Comparison of ENCODE assay signal across 33 cellular contexts in the genomic region with DNA sequence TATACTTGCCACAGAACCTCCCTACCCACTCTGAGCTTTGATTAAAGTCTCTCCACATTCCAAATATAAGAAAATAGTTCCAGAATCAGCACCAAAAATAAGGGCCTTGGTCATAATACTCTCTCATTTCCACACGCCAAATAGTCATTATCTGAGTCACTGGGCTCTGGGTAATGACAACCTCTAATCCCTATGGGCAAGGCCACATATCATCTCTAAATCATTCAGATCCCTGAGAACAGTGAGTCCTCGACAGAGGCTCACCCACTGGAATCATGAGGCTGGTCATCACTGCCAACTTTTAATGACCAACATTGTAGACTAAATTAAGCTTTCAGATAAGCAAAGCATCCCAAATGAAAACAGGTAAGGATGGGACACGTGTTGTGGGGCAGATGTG. TPM values are rescaled to one million over a fixed set of nuclear protein-coding genes. Genes with fewer than 3 reads are reported as not detected.
DNase-seq lines count a peak whose midpoint lies in the region; ATAC-seq and TF ChIP-seq lines count a peak whose summit lies in the region.
"Had no signal": no experiment of that assay in that cellular context is flagged by ENCODE, and none has a peak within 500 bp of the region (broad histone marks: within the 10 kb centered on the region; RNA-seq: fewer than 3 reads in every experiment).

No MANE protein-coding gene starts in this region.

- peaks cover 37 to 65% of the 10 kb centered on the region in 2 donors for H3K36me3 Mint-ChIP-seq in stimulated activated naive B cell treated with anti-CD40 and anti-IgM and Interleukin-4, amounts not matched to agents 10 μg/mL and 1 μg/mL and 100 μg/mL, for 72 hours

- ATAC-seq in Right ventricle myocardium superior (ENCODE audit: poor library complexity), result peak; percentile 31
- ATAC-seq in stimulated activated naive B cell treated with anti-CD40 and anti-IgM and Interleukin-4, amounts not matched to agents 10 μg/mL and 1 μg/mL and 100 μg/mL, for 72 hours (replicated peaks), result no peak
- no peak for ATAC-seq in body of pancreas
- ATAC-seq: stimulated activated naive CD8-positive, alpha-beta T cell treated with anti-CD3 and anti-CD28 coated beads, Interleukin-15, Interleukin-2, amounts not matched to agents 100 U/mL and 50 U/mL, for 24 hours; upper lobe of right lung had no signal

- H3K9me3 ChIP-seq in right atrium auricular region (no peaks in the 10 kb centered on the region), body of pancreas (peaks cover 0 to 9% (median 0%) of the 10 kb centered on the region in 3 donors)
- H3K9me3 ChIP-seq: ascending aorta, heart left ventricle, Peyer's patch, SJSA1, upper lobe of right lung had no signal

- no peaks in the 10 kb centered on the region for H3K9me3 Mint-ChIP-seq in stimulated activated naive B cell treated with anti-CD40 and anti-IgM and Interleukin-4, amounts not matched to agents 10 μg/mL and 1 μg/mL and 100 μg/mL, for 72 hours
- H3K9me3 Mint-ChIP-seq: activated T-cell treated with anti-CD3 and anti-CD28 coated beads, Interleukin-2, amount 50 U/mL, for 24 hours had no signal

- no peak for TF ChIP-seq CTCF in right atrium auricular region (IDR thresholded peaks at IDR 0.05)
- TF ChIP-seq CTCF in fibroblast of mammary gland (conservative IDR thresholded peaks at IDR 0.05; ENCODE audit: control insufficient read depth, insufficient read depth, low read depth, low read length), result no peak
- TF ChIP-seq CTCF in body of pancreas (IDR thresholded peaks at IDR 0.05), result no peak

- DNase-seq in Right ventricle myocardium superior (no peak), right atrium auricular region (ENCODE audit: low spot score) (no peak), LHCN-M2 (ENCODE audit: low read depth) (peak; percentile 59), fibroblast of mammary gland (ENCODE audit: low read depth) (peak; percentile 49), body of pancreas (no peak)
- DNase-seq in activated CD8-positive, alpha-beta memory T cell treated with anti-CD3 and anti-CD28 coated beads, Interleukin-2, amount 50 U/mL, for 48 hours, result no peak
- DNase-seq in stimulated activated naive B cell treated with anti-CD40 and anti-IgM and Interleukin-4, amounts not matched to agents 10 μg/mL and 1 μg/mL and 100 μg/mL, for 72 hours, result no peak
- no peak for DNase-seq in activated CD4-positive, alpha-beta T cell treated with anti-CD3 and anti-CD28 coated beads, Interleukin-2, amount 50 U/mL, for 1 hour
- DNase-seq: activated CD4-positive, alpha-beta T cell treated with anti-CD3 and anti-CD28 coated beads for 48 hours; activated effector memory CD4-positive, alpha-beta T cell treated with anti-CD3 and anti-CD28 coated beads, Interleukin-2, amount 50 U/mL, for 16 hours; activated T-cell treated with anti-CD3 and anti-CD28 coated beads, Interleukin-2, amount 50 U/mL, for 24 hours; caudate nucleus; cortex of kidney; DMS153; effector memory CD4-positive, alpha-beta T cell; erythroblast; foreskin melanocyte; heart left ventricle; IMR-90; NCI-H1092; NCI-H1694; NCI-H446; NCI-H774; nephron progenitor cell; Peyer's patch; stimulated activated naive CD8-positive, alpha-beta T cell treated with anti-CD3 and anti-CD28 coated beads, Interleukin-15, Interleukin-2, amounts not matched to agents 100 U/mL and 50 U/mL, for 24 hours; T-helper 9 cell; upper lobe of right lung; WERI-Rb-1 had no signal

- WGBS in body of pancreas, 2 donors, result 69 to 71% methylated on average over 3 of the region's 3 CpGs

- H3K27me3 Mint-ChIP-seq in stimulated activated naive B cell treated with anti-CD40 and anti-IgM and Interleukin-4, amounts not matched to agents 10 μg/mL and 1 μg/mL and 100 μg/mL, for 72 hours, result no peaks in the 10 kb centered on the region
- H3K27me3 Mint-ChIP-seq: activated naive CD8-positive, alpha-beta T cell; activated T-cell treated with anti-CD3 and anti-CD28 coated beads, Interleukin-2, amount 50 U/mL, for 24 hours had no signal

- H3K27me3 ChIP-seq in right atrium auricular region (no peaks in the 10 kb centered on the region), body of pancreas (no peaks in the 10 kb centered on the region)
- H3K27me3 ChIP-seq: ascending aorta, heart left ventricle, Peyer's patch, SJSA1, upper lobe of right lung had no signal

- intact Hi-C loops in Right ventricle myocardium superior (cut with DNase I), result no loop called here
- intact Hi-C loops in body of pancreas (cut with DNase I), result no loop called here

- no peak overlapping the region for H3K4me3 ChIP-seq in right atrium auricular region
- H3K4me3 ChIP-seq in fibroblast of mammary gland (ENCODE audit: control insufficient read depth, low read depth, low read length), result no peak overlapping the region
- no peak overlapping the region for H3K4me3 ChIP-seq in body of pancreas
- H3K4me3 ChIP-seq: ascending aorta, heart left ventricle, Peyer's patch, SJSA1, skin epidermis, upper lobe of right lung had no signal

- no peaks in the 10 kb centered on the region for H3K4me1 Mint-ChIP-seq in stimulated activated naive B cell treated with anti-CD40 and anti-IgM and Interleukin-4, amounts not matched to agents 10 μg/mL and 1 μg/mL and 100 μg/mL, for 72 hours
- H3K4me1 Mint-ChIP-seq: nephron progenitor cell had no signal

- H3K4me1 ChIP-seq in right atrium auricular region, result peaks cover 0 to 4% of the 10 kb centered on the region in 2 donors
- no peaks in the 10 kb centered on the region for H3K4me1 ChIP-seq in body of pancreas
- H3K4me1 ChIP-seq: ascending aorta, Peyer's patch, SJSA1, upper lobe of right lung had no signal

- H3K36me3 ChIP-seq in right atrium auricular region (peaks cover 9% of the 10 kb centered on the region), body of pancreas (replicated peaks in 1 of 2; ENCODE audit: insufficient read depth in 1 of 2, low read depth in 2 of 2) (peaks cover 0 to 5% of the 10 kb centered on the region in 2 donors)

- no peak overlapping the region for H3K4me3 Mint-ChIP-seq in stimulated activated naive B cell treated with anti-CD40 and anti-IgM and Interleukin-4, amounts not matched to agents 10 μg/mL and 1 μg/mL and 100 μg/mL, for 72 hours
- H3K4me3 Mint-ChIP-seq: activated naive CD8-positive, alpha-beta T cell; activated T-cell treated with anti-CD3 and anti-CD28 coated beads, Interleukin-2, amount 50 U/mL, for 24 hours; nephron progenitor cell had no signal

- no peak for TF ChIP-seq POLR2A in body of pancreas (IDR thresholded peaks at IDR 0.05)

- H3K27ac ChIP-seq in right atrium auricular region, result peak overlapping the region in 1 of 2 donors; percentile 6
- no peak overlapping the region for H3K27ac ChIP-seq in body of pancreas
- H3K27ac ChIP-seq: ascending aorta, heart left ventricle, Peyer's patch, SJSA1, skin epidermis, upper lobe of right lung, WERI-Rb-1 had no signal

- no peak overlapping the region for H3K27ac Mint-ChIP-seq in stimulated activated naive B cell treated with anti-CD40 and anti-IgM and Interleukin-4, amounts not matched to agents 10 μg/mL and 1 μg/mL and 100 μg/mL, for 72 hours
- H3K27ac Mint-ChIP-seq: activated naive CD8-positive, alpha-beta T cell; activated T-cell treated with anti-CD3 and anti-CD28 coated beads, Interleukin-2, amount 50 U/mL, for 24 hours; nephron progenitor cell had no signal

RNA-seq across cellular contexts. Expression of a gene that starts 28.1 kb away (rescaled TPM):
- total RNA-seq in Right ventricle myocardium superior (29.6 TPM), right atrium auricular region (10 to 100 TPM; 11.1 to 18.5 TPM), LHCN-M2 (2014; rRNA removed) (31.3 and 41.4 TPM in 2 replicates), body of pancreas (10 to 100 TPM in 1 of 2 donors, 1 to 10 TPM in 1; 8.9 to 31.1 TPM)
- 13.6 TPM for polyA plus RNA-seq in LHCN-M2 (2012)

RNA-seq across cellular contexts. Expression of a gene that starts 28.1 kb away (rescaled TPM):
- total RNA-seq in Right ventricle myocardium superior (27.2 TPM), right atrium auricular region (10 to 100 TPM; 34.3 to 72.4 TPM), LHCN-M2 (2014; rRNA removed) (44.7 and 45.1 TPM in 2 replicates), body of pancreas (10 to 100 TPM; 14.3 to 23.4 TPM)
- 11.7 TPM for polyA plus RNA-seq in LHCN-M2 (2012)

Comparison
In these comparisons a context has a peak if more than half of its experiments do, and no peak if none do; other contexts are left out.
1. DNase-seq: peak in LHCN-M2 (single experiment) and fibroblast of mammary gland (single experiment); none in Right ventricle myocardium superior (single experiment), right atrium auricular region (single experiment), activated CD8-positive, alpha-beta memory T cell treated with anti-CD3 and anti-CD28 coated beads, Interleukin-2, amount 50 U/mL, for 48 hours (single experiment), stimulated activated naive B cell treated with anti-CD40 and anti-IgM and Interleukin-4, amounts not matched to agents 10 μg/mL and 1 μg/mL and 100 μg/mL, for 72 hours (single experiment), activated CD4-positive, alpha-beta T cell treated with anti-CD3 and anti-CD28 coated beads, Interleukin-2, amount 50 U/mL, for 1 hour (single experiment) and body of pancreas (0 of 4).